Comparison of ENCODE assay signal across 1 cellular context in the genomic region with DNA sequence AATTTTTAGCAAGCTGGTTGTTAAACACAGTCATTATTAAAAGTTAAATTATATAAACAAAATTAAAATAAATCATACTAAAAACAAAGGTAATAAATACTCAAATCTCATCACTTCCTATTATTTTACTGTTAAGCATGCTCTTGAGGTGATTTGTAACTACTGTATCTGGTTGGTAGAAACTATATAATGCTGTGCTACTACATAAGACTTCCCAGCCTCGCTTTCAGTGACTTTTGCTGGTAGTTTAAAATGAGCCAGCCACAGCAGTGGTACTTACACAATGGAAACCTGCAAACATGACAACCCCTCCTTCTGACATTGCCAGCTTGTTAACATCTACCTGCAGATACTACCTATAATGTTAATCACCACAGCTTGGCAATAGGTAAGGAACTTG.
TF ChIP-seq lines count a peak whose summit lies in the region.

No MANE protein-coding gene starts in this region.

TF ChIP-seq in SK-N-SH treated with all-trans-retinoic acid at 6 μM for 48 hours, 23 proteins besides CTCF, POLR2A, EP300 and RAD21 (continued from another document):
- no peak for TF ChIP-seq TSHZ2 (CRISPR knock-in tag; IDR thresholded peaks at IDR 0.05)
- no peak for TF ChIP-seq OSR1 (CRISPR knock-in tag; IDR thresholded peaks at IDR 0.05)
